Comparison of ENCODE assay signal across 17 cellular contexts in genomic region chr12:123744836-123745235, GRCh38. TPM values are rescaled to one million over a fixed set of nuclear protein-coding genes. Genes with fewer than 3 reads are reported as not detected.
A peak's percentile ranks its signal among the peaks of the same experiment; 100 is the strongest.
DNase-seq lines count a peak whose midpoint lies in the region; ATAC-seq and TF ChIP-seq lines count a peak whose summit lies in the region.
"Had no signal": no experiment of that assay in that cellular context is flagged by ENCODE, and none has a peak within 500 bp of the region (broad histone marks: within the 10 kb centered on the region; RNA-seq: fewer than 3 reads in every experiment).

No MANE protein-coding gene starts in this region.

- no peak overlapping the region for H3K56ac ChIP-seq in H9 (ENCODE audit: insufficient read length, low read depth, low read length)
- H3K56ac ChIP-seq in mesendoderm (ENCODE audit: low read length) = no peak overlapping the region

- H3K27ac Mint-ChIP-seq in H9 = no peak overlapping the region

- no peak overlapping the region for H2BK15ac ChIP-seq in H9 (ENCODE audit: low read depth, low read length)
- H2BK15ac ChIP-seq in mesendoderm (replicated peaks; ENCODE audit: low read depth) = no peak overlapping the region

- H3K4me3 ChIP-seq in mesendoderm (ENCODE audit: low read length) = no peak overlapping the region
- H3K4me3 ChIP-seq: esophagus muscularis mucosa, MG63, SJSA1, tibial artery had no signal

- H3K4me3 Mint-ChIP-seq in H9 = no peak overlapping the region

- H4K91ac ChIP-seq in H9 (ENCODE audit: insufficient read length, low read depth, low read length) = no peak overlapping the region

- no peak overlapping the region for H3K18ac ChIP-seq in H9 (ENCODE audit: insufficient read length, low read depth, low read length)
- H3K18ac ChIP-seq in mesendoderm (ENCODE audit: low read length) = no peak overlapping the region

- H4K5ac ChIP-seq in H9 (ENCODE audit: insufficient read length, low read depth, low read length) (no peak overlapping the region), mesendoderm (ENCODE audit: low read length) (no peak overlapping the region)

- H3K27ac ChIP-seq in H9 (ENCODE audit: insufficient read length, low read depth, low read length) (no peak overlapping the region), VCaP (no peak overlapping the region), mesendoderm (ENCODE audit: low read depth, low read length) (no peak overlapping the region)
- H3K27ac ChIP-seq: esophagus muscularis mucosa, HL-60, SJSA1, tibial artery had no signal

- WGBS in H9 (ENCODE audit: extremely low coverage, insufficient read length, low lambda C conversion rate) = no CpG with 5 or more reads among the region's 12 CpGs
- WGBS in mesendoderm (ENCODE audit: extremely low coverage, insufficient coverage, low lambda C conversion rate) = no CpG with 5 or more reads among the region's 12 CpGs

- no peak overlapping the region for H2AFZ ChIP-seq in H9 (ENCODE audit: low read length)

- no peaks in the 10 kb centered on the region for H3K23me2 ChIP-seq in H9 (ENCODE audit: insufficient read length, low read depth, low read length, poor library complexity, severe bottlenecking)

- H3K79me2 ChIP-seq in H9 (ENCODE audit: insufficient read depth, low read length) (no peaks in the 10 kb centered on the region), mesendoderm (ENCODE audit: control insufficient read depth, insufficient read depth, low read length) (no peaks in the 10 kb centered on the region)

- H3K79me1 ChIP-seq in H9 (ENCODE audit: insufficient read depth, low read depth, low read length, poor library complexity, severe bottlenecking) = no peaks in the 10 kb centered on the region
- no peaks in the 10 kb centered on the region for H3K79me1 ChIP-seq in mesendoderm (ENCODE audit: low read length)

- H3K27me3 ChIP-seq in H9 (ENCODE audit: insufficient read depth, low read length) (no peaks in the 10 kb centered on the region), mesendoderm (ENCODE audit: insufficient read depth, low read length, poor library complexity) (no peaks in the 10 kb centered on the region)
- H3K27me3 ChIP-seq: esophagus muscularis mucosa, MG63, SJSA1, tibial artery had no signal

- H3K9ac ChIP-seq in H9 (ENCODE audit: extremely low read depth, insufficient read length, low read length) = no peak overlapping the region
- H3K9ac ChIP-seq in mesendoderm (ENCODE audit: low read length) = no peak overlapping the region

- peaks cover 40 to 86% (median 78%) of the 10 kb centered on the region in 3 experiments for H3K36me3 Mint-ChIP-seq in H9 (ENCODE audit: insufficient read depth in 1 of 3, low read depth in 3 of 3)

- no peaks in the 10 kb centered on the region for H3K4me1 Mint-ChIP-seq in H9

- no peaks in the 10 kb centered on the region for H3K9me3 ChIP-seq in H9 (ENCODE audit: control insufficient read depth, low read depth, low read length)
- H3K9me3 ChIP-seq: esophagus muscularis mucosa, MG63, SJSA1, tibial artery had no signal

- no peak overlapping the region for H2BK12ac ChIP-seq in H9 (ENCODE audit: insufficient read length, low read depth, low read length)

- TF ChIP-seq CTCF in H9 (conservative IDR thresholded peaks at IDR 0.05) (peak; percentile 47; the same call in 2 of the 3 replicates), VCaP (conservative IDR thresholded peaks at IDR 0.05) (peak; percentile 85)

- peaks cover 16% of the 10 kb centered on the region for H3K36me3 ChIP-seq in mesendoderm (ENCODE audit: control insufficient read depth, insufficient read depth, low read length)

- no peak overlapping the region for H3K4ac ChIP-seq in H9 (ENCODE audit: low read depth, low read length)
- H3K4ac ChIP-seq in mesendoderm (ENCODE audit: low read depth, low read length) = no peak overlapping the region

- DNase-seq in DMS 273 (lab: John Stamatoyannopoulos, UW; ENCODE audit: unreplicated experiment) (peak; percentile 6), DMS 273 treated with DMSO at 0.1 percent for 48 hours (lab: John Stamatoyannopoulos, UW) (no peak), H9 (peak; percentile 46), mesendoderm (peak; percentile 30), DMS53 treated with DMSO at 0.1 percent for 48 hours (lab: John Stamatoyannopoulos, UW; ENCODE audit: unreplicated experiment) (no peak), NCI-H1092 (lab: John Stamatoyannopoulos, UW) (no peak)
- DNase-seq: activated gamma-delta T cell treated with Interleukin-2 at 50 U/mL for 16 hours, cerebellar nuclear complex, MG63, NCI-H510A treated with DMSO at 0.1 percent for 48 hours, tibial artery had no signal

- H3K9me3 Mint-ChIP-seq in H9 = no peaks in the 10 kb centered on the region

- H2AK5ac ChIP-seq in H9 (ENCODE audit: insufficient read length, low read length) (no peak overlapping the region), mesendoderm (ENCODE audit: low read length) (no peak overlapping the region)

- H3K27me3 Mint-ChIP-seq in H9 (ENCODE audit: low read depth) = no peaks in the 10 kb centered on the region

- no peaks in the 10 kb centered on the region for H3K4me1 ChIP-seq in H9 (ENCODE audit: insufficient read depth, low read length)
- H3K4me1 ChIP-seq in mesendoderm (ENCODE audit: control insufficient read depth, low read depth, low read length) = no peaks in the 10 kb centered on the region
- H3K4me1 ChIP-seq: esophagus muscularis mucosa, SJSA1, tibial artery had no signal

- no peak overlapping the region for H2BK20ac ChIP-seq in H9 (ENCODE audit: low read depth, low read length, poor library complexity, severe bottlenecking)

- H3K4me2 ChIP-seq in H9 (ENCODE audit: insufficient read depth, insufficient read length, low read length) (no peak overlapping the region), mesendoderm (ENCODE audit: low read length) (no peak overlapping the region)

- H3K23ac ChIP-seq in H9 (ENCODE audit: insufficient read length, low read depth, low read length) (no peak overlapping the region), mesendoderm (ENCODE audit: low read length) (no peak overlapping the region)

- no peaks in the 10 kb centered on the region for H4K20me1 ChIP-seq in H9 (ENCODE audit: control insufficient read depth, insufficient read depth, insufficient read length)

- no peak overlapping the region for H2BK5ac ChIP-seq in H9 (ENCODE audit: insufficient read length, low read length)
- no peak overlapping the region for H2BK5ac ChIP-seq in mesendoderm (ENCODE audit: low read length)

- H3T11ph ChIP-seq in H9 (ENCODE audit: low read length) = no peak overlapping the region

- no peak overlapping the region for H2BK120ac ChIP-seq in H9 (ENCODE audit: low read depth, low read length, poor library complexity, severe bottlenecking)
- no peak overlapping the region for H2BK120ac ChIP-seq in mesendoderm (ENCODE audit: low read depth, low read length)

- no peak overlapping the region for H3K14ac ChIP-seq in H9 (ENCODE audit: insufficient read depth, low read length)

- H4K8ac ChIP-seq in H9 (replicated peaks; ENCODE audit: insufficient read length, low read depth, low read length) (no peak overlapping the region), mesendoderm (ENCODE audit: low read depth, low read length) (no peak overlapping the region)

- no peak for ATAC-seq in HG02938 (IDR thresholded peaks at IDR 0.05; ENCODE audit: unreplicated experiment)
- ATAC-seq: sciatic nerve had no signal

RNA-seq across cellular contexts. Expression of gene DNAH10, which starts 17.3 kb away (rescaled TPM):
- total RNA-seq in H9 (2021) = 0.17 and 0.22 TPM in 2 replicates
- polyA plus RNA-seq in mesendoderm (2013, experiment 1 of 2) = 0.25 TPM
- polyA plus RNA-seq in mesendoderm (2013, experiment 2 of 2) = 0.21 TPM

RNA-seq across cellular contexts. Expression of gene ATP6V0A2, which starts 32.7 kb away (rescaled TPM):
- total RNA-seq in H9 (2021) = 56.9 and 58.0 TPM in 2 replicates
- 21.8 TPM for polyA plus RNA-seq in mesendoderm (2013, experiment 1 of 2)
- 24.5 TPM for polyA plus RNA-seq in mesendoderm (2013, experiment 2 of 2)

Comparison
In these comparisons a context has a peak if more than half of its experiments do, and no peak if none do; other contexts are left out.
1. DNase-seq: peak in DMS 273 (single experiment), H9 (single experiment) and mesendoderm (single experiment); none in DMS 273 treated with DMSO at 0.1 percent for 48 hours (single experiment), DMS53 treated with DMSO at 0.1 percent for 48 hours (single experiment) and NCI-H1092 (single experiment).